8 cellular contexts compared by ENCODE assay signal in the genomic region with DNA sequence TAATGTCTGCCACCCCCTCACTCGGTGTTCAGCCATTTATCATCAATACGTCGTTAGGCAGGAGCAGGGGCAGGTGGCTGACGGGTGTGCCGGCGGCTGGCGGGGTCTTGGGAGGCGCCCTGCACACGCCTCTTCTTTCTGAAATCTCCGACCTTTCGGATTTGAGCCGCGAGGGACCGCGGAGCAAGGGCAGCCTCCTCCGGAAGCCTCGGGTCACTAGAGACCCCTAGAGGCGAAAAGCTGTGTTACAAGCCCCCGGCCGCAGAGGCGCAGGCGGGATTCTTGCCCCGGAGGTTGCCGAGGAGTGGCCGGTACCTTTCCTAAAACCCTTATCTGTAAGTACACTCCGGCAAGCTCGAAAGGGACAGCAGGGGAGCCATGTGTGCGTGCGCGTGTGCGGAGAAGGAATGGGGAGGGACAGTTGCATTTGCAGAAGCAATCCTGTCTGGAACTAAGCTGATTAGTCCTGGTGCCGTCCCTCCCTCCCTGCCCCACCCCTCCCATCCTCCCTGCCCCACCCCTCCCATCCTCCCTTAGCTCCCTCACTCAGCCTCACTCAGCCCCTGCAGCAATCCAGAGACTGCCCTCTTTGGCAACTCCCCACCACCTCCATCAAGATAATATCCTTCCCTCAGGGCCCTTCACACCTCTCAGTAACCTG. TPM values are rescaled to one million over a fixed set of nuclear protein-coding genes. Genes with fewer than 3 reads are reported as not detected.
A peak's percentile ranks its signal among the peaks of the same experiment; 100 is the strongest.
DNase-seq lines count a peak whose midpoint lies in the region; TF ChIP-seq lines count a peak whose summit lies in the region.

No MANE protein-coding gene starts in this region.

- TF ChIP-seq CTCF in HEK293 (tag by site-specific recombination; IDR thresholded peaks at IDR 0.05) = peak; percentile 93

- DNase-seq in activated naive CD4-positive, alpha-beta T cell treated with Interleukin-2 at 50 U/mL for 16 hours = peak; percentile 3
- no peak for DNase-seq in activated naive CD4-positive, alpha-beta T cell treated with anti-CD3 and anti-CD28 coated beads, Interleukin-2, amount 50 U/mL, for 16 hours
- DNase-seq in LoVo (ENCODE audit: low spot score) (peak; percentile 52), SJSA1 (ENCODE audit: low read depth in 1 of 2, low spot score in 2 of 2) (peak; percentile 43 to 67), caudate nucleus (lab: John Stamatoyannopoulos, UW) (peak in 54 of 61 donors; percentile 6 to 74 (median 52)), left kidney (ENCODE audit: low read depth, low spot score) (peak; percentile 87)
- peak; percentile 9 to 36 for DNase-seq in stimulated activated CD8-positive, alpha-beta memory T cell treated with anti-CD3 and anti-CD28 coated beads, Interleukin-2, amount 100 ng/mL, for 48 hours (ENCODE audit: low read depth in 2 of 2)

- peak overlapping the region; percentile 39; the same call in 1 of the 2 replicates for H3K27ac ChIP-seq in HEK293 (ENCODE audit: extremely low read depth, low read depth, low read length)
- H3K27ac ChIP-seq in SJSA1 = no peak overlapping the region
- H3K27ac ChIP-seq in caudate nucleus (ENCODE audit: low read depth, low read length) = no peak overlapping the region

- H3K9me3 ChIP-seq in HEK293 (ENCODE audit: control insufficient read depth, insufficient read depth, low read depth, low read length) = no peaks in the 10 kb centered on the region
- H3K9me3 ChIP-seq in SJSA1 (replicated peaks) = no peaks in the 10 kb centered on the region

- H3K27me3 ChIP-seq in SJSA1 (replicated peaks) = peaks cover 19% of the 10 kb centered on the region

- H3K4me1 ChIP-seq in HEK293 (ENCODE audit: control insufficient read depth, insufficient read depth, low read length) = peaks cover 3% of the 10 kb centered on the region; the same call in 1 of the 2 replicates
- no peaks in the 10 kb centered on the region for H3K4me1 ChIP-seq in SJSA1 (replicated peaks)

- CTCF ChIA-PET in HEK293 (lab: Yijun Ruan, JAX) = interaction anchor here (0.5 to 2.9 kb wide), 48 partner anchors 9 to 943 kb away, joined by 3 to 31 read pairs (median 4); a partner anchor contains a TSS

- H3K36me3 ChIP-seq in HEK293 (ENCODE audit: control insufficient read depth in 2 of 2, insufficient read depth in 1 of 2, low read length in 2 of 2) = no peaks in the 10 kb centered on the region
- no peaks in the 10 kb centered on the region for H3K36me3 ChIP-seq in SJSA1

- POLR2A ChIA-PET in HEK293 (lab: Yijun Ruan, JAX) = interaction anchor here (0.6 to 1.9 kb wide), 5 partner anchors 11 to 1545 kb away, joined by 3 to 14 read pairs (median 4); a partner anchor contains a TSS

- H3K4me3 ChIP-seq in HEK293 (ENCODE audit: low read depth, low read length) (peak overlapping the region; percentile 35), SJSA1 (no peak overlapping the region)

TF ChIP-seq in HEK293, 187 proteins besides CTCF, POLR2A, EP300 and RAD21 (continues in another document):
- TF ChIP-seq, protein P1, sequence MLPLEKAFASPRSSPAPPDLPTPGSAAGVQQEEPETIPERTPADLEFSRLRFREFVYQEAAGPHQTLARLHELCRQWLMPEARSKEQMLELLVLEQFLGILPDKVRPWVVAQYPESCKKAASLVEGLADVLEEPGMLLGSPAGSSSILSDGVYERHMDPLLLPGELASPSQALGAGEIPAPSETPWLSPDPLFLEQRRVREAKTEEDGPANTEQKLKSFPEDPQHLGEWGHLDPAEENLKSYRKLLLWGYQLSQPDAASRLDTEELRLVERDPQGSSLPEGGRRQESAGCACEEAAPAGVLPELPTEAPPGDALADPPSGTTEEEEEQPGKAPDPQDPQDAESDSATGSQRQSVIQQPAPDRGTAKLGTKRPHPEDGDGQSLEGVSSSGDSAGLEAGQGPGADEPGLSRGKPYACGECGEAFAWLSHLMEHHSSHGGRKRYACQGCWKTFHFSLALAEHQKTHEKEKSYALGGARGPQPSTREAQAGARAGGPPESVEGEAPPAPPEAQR (tag by site-specific recombination; IDR thresholded peaks at IDR 0.05) = no peak
- TF ChIP-seq ZNF660 (tag by site-specific recombination; IDR thresholded peaks at IDR 0.05) = peak; percentile 74; the same call in 1 of the 2 replicates
- TF ChIP-seq ZBTB8A (tag by site-specific recombination; IDR thresholded peaks at IDR 0.05) = 0 out of 2 replicates have a peak, but pooled peaks have one; percentile 39
- TF ChIP-seq ZNF2 (tag by site-specific recombination; IDR thresholded peaks at IDR 0.05) = peak; percentile 58; the same call in 1 of the 2 replicates
- peak; percentile 59; the same call in 1 of the 2 replicates for TF ChIP-seq ZBTB48 (tag by site-specific recombination; IDR thresholded peaks at IDR 0.05)
- peak; percentile 63; the same call in 1 of the 2 replicates for TF ChIP-seq SP7 (tag by site-specific recombination; IDR thresholded peaks at IDR 0.05)
- peak; percentile 65; the same call in 1 of the 2 replicates for TF ChIP-seq EGR2 (tag by site-specific recombination; IDR thresholded peaks at IDR 0.05; ENCODE audit: low read depth)
- 0 out of 2 replicates have a peak, but pooled peaks have one; percentile 27 for TF ChIP-seq BCL11A (tag by site-specific recombination; IDR thresholded peaks at IDR 0.05; ENCODE audit: low read depth)
- no peak for TF ChIP-seq IKZF3 (tag by site-specific recombination; IDR thresholded peaks at IDR 0.05)
- peak; percentile 41 for TF ChIP-seq SP2 (tag by site-specific recombination; IDR thresholded peaks at IDR 0.05)
- TF ChIP-seq, protein P2, sequence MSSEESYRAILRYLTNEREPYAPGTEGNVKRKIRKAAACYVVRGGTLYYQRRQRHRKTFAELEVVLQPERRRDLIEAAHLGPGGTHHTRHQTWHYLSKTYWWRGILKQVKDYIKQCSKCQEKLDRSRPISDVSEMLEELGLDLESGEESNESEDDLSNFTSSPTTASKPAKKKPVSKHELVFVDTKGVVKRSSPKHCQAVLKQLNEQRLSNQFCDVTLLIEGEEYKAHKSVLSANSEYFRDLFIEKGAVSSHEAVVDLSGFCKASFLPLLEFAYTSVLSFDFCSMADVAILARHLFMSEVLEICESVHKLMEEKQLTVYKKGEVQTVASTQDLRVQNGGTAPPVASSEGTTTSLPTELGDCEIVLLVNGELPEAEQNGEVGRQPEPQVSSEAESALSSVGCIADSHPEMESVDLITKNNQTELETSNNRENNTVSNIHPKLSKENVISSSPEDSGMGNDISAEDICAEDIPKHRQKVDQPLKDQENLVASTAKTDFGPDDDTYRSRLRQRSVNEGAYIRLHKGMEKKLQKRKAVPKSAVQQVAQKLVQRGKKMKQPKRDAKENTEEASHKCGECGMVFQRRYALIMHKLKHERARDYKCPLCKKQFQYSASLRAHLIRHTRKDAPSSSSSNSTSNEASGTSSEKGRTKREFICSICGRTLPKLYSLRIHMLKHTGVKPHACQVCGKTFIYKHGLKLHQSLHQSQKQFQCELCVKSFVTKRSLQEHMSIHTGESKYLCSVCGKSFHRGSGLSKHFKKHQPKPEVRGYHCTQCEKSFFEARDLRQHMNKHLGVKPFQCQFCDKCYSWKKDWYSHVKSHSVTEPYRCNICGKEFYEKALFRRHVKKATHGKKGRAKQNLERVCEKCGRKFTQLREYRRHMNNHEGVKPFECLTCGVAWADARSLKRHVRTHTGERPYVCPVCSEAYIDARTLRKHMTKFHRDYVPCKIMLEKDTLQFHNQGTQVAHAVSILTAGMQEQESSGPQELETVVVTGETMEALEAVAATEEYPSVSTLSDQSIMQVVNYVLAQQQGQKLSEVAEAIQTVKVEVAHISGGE (tag by site-specific recombination; conservative IDR thresholded peaks at IDR 0.05; ENCODE audit: low read depth) = no peak
- TF ChIP-seq, protein P3, sequence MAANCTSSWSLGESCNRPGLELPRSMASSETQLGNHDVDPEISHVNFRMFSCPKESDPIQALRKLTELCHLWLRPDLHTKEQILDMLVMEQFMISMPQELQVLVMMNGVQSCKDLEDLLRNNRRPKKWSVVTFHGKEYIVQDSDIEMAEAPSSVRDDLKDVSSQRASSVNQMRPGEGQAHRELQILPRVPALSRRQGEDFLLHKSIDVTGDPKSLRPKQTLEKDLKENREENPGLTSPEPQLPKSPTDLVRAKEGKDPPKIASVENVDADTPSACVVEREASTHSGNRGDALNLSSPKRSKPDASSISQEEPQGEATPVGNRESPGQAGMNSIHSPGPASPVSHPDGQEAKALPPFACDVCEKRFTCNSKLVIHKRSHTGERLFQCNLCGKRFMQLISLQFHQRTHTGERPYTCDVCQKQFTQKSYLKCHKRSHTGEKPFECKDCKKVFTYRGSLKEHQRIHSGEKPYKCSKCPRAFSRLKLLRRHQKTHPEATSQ (tag by site-specific recombination; IDR thresholded peaks at IDR 0.05) = no peak
- TF ChIP-seq ZNF558 (tag by site-specific recombination; IDR thresholded peaks at IDR 0.05) = 0 out of 2 replicates have a peak, but pooled peaks have one; percentile 38
- peak; percentile 85 for TF ChIP-seq ZEB2 (tag by site-specific recombination; IDR thresholded peaks at IDR 0.05)
- TF ChIP-seq, protein P4, sequence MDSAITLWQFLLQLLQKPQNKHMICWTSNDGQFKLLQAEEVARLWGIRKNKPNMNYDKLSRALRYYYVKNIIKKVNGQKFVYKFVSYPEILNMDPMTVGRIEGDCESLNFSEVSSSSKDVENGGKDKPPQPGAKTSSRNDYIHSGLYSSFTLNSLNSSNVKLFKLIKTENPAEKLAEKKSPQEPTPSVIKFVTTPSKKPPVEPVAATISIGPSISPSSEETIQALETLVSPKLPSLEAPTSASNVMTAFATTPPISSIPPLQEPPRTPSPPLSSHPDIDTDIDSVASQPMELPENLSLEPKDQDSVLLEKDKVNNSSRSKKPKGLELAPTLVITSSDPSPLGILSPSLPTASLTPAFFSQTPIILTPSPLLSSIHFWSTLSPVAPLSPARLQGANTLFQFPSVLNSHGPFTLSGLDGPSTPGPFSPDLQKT (IDR thresholded peaks at IDR 0.05; ENCODE audit: borderline replicate concordance, low read depth, low read length) = no peak
- TF ChIP-seq ZNF530 (tag by site-specific recombination; IDR thresholded peaks at IDR 0.05; ENCODE audit: low read depth) = no peak
- no peak for TF ChIP-seq ZNF658 (tag by site-specific recombination; IDR thresholded peaks at IDR 0.05)
- TF ChIP-seq ZSCAN30 (tag by site-specific recombination; IDR thresholded peaks at IDR 0.05) = peak; percentile 38; the same call in 1 of the 2 replicates
- no peak for TF ChIP-seq ZBTB1 (tag by site-specific recombination; IDR thresholded peaks at IDR 0.05)
- peak; percentile 64; the same call in 1 of the 2 replicates for TF ChIP-seq KLF1 (tag by site-specific recombination; IDR thresholded peaks at IDR 0.05)

RNA-seq across cellular contexts. Expression of a gene that starts 11.0 kb away (rescaled TPM):
- not detected in 2 replicates for total RNA-seq in SJSA1 (2014; rRNA removed; shearing (Covaris generic))

RNA-seq across cellular contexts. Expression of a gene that starts 17.2 kb away (rescaled TPM):
- 0.06 and 0.13 TPM in 2 replicates for total RNA-seq in SJSA1 (2014; rRNA removed; shearing (Covaris generic))
